Comparison of ENCODE assay signal across 10 cellular contexts in genomic region chr12:66189476-66189823, GRCh38. TPM values are rescaled to one million over a fixed set of nuclear protein-coding genes. Genes with fewer than 3 reads are reported as not detected.
DNase-seq lines count a peak whose midpoint lies in the region; ATAC-seq and TF ChIP-seq lines count a peak whose summit lies in the region.
"Had no signal": no experiment of that assay in that cellular context is flagged by ENCODE, and none has a peak within 500 bp of the region (broad histone marks: within the 10 kb centered on the region; RNA-seq: fewer than 3 reads in every experiment).

No MANE protein-coding gene starts in this region.

- no peak for ATAC-seq in body of pancreas

- H3K4me1 ChIP-seq in body of pancreas (peaks cover 5% of the 10 kb centered on the region), mucosa of rectum (ENCODE audit: control insufficient read depth in 2 of 2, insufficient read depth in 2 of 2, low read length in 2 of 2) (peaks cover 0 to 7% of the 10 kb centered on the region in 2 donors)
- H3K4me1 ChIP-seq: foreskin keratinocyte had no signal

- H3K27me3 ChIP-seq in H7 (ENCODE audit: control insufficient read depth, insufficient read depth, low read length): peaks cover 36% of the 10 kb centered on the region
- H3K27me3 ChIP-seq in body of pancreas: peaks cover 0 to 4% of the 10 kb centered on the region in 2 donors
- H3K27me3 ChIP-seq in mucosa of rectum (ENCODE audit: control insufficient read depth in 2 of 2, insufficient read depth in 2 of 2, low read length in 2 of 2): no peaks in the 10 kb centered on the region

- POLR2A ChIA-PET in AG04449 (lab: Yijun Ruan, JAX): no interaction called here

- intact Hi-C loops in body of pancreas (cut with DNase I): no loop called here

- peak overlapping the region in 3 of 4 donors; percentile 50 to 79 (median 69) for H3K27ac ChIP-seq in body of pancreas
- peak overlapping the region; percentile 65 to 79 for H3K27ac ChIP-seq in mucosa of rectum (ENCODE audit: low read depth in 2 of 2, low read length in 2 of 2)
- H3K27ac ChIP-seq: foreskin keratinocyte had no signal

- H3K36me3 ChIP-seq in H7 (replicated peaks; ENCODE audit: control insufficient read depth, insufficient read depth, low read length) (no peaks in the 10 kb centered on the region), body of pancreas (replicated peaks in 1 of 2; ENCODE audit: insufficient read depth in 1 of 2, low read depth in 2 of 2) (no peaks in the 10 kb centered on the region), mucosa of rectum (ENCODE audit: control insufficient read depth in 2 of 2, insufficient read depth in 2 of 2, low read length in 2 of 2) (no peaks in the 10 kb centered on the region)

- H3K9ac ChIP-seq in mucosa of rectum (ENCODE audit: low read depth in 1 of 2, low read length in 2 of 2): peak overlapping the region; percentile 55 to 66

- no peak for DNase-seq in AG04449 (ENCODE audit: low read depth, low spot score)
- no peak for DNase-seq in H7
- no peak for DNase-seq in body of pancreas
- DNase-seq in DMS 273 (lab: John Stamatoyannopoulos, UW; ENCODE audit: unreplicated experiment): no peak
- no peak for DNase-seq in A172 (ENCODE audit: low spot score)
- no peak for DNase-seq in GM19240 (ENCODE audit: insufficient read length, low spot score)
- DNase-seq in globus pallidus (ENCODE audit: low spot score): no peak
- DNase-seq: foreskin keratinocyte, NCI-H748 treated with DMSO at 0.1 percent for 48 hours had no signal

- TF ChIP-seq CTCF in AG04449 (IDR thresholded peaks at IDR 0.05; ENCODE audit: insufficient read depth, low read length, missing control alignments): no peak
- TF ChIP-seq CTCF in body of pancreas (IDR thresholded peaks at IDR 0.05): no peak

- CTCF ChIA-PET in AG04449 (lab: Yijun Ruan, JAX): interaction anchor here (1.2 kb wide), 1 partner anchor 10 kb away, joined by 3 read pairs; no protein-coding TSS in a partner anchor

- H3K9me3 ChIP-seq in body of pancreas (no peaks in the 10 kb centered on the region), mucosa of rectum (ENCODE audit: control insufficient read depth in 2 of 2, low read length in 2 of 2) (no peaks in the 10 kb centered on the region)

- 23 to 68% methylated on average over 7 to 21 of the region's 21 CpGs for WGBS in body of pancreas, 2 donors

- no peak for TF ChIP-seq POLR2A in body of pancreas (IDR thresholded peaks at IDR 0.05)

- H3K4me3 ChIP-seq in AG04449 (ENCODE audit: low read depth, low read length) (peak overlapping the region; percentile 55; the same call in 1 of the 2 replicates), H7 (ENCODE audit: insufficient read depth, low read depth, low read length) (peak overlapping the region; percentile 64), body of pancreas (no peak overlapping the region), mucosa of rectum (ENCODE audit: low read length in 2 of 2) (peak overlapping the region; percentile 52 to 67)

RNA-seq across cellular contexts. Expression of gene IRAK3, which starts 0.4 kb away (rescaled TPM):
- total RNA-seq in H7 (2014; rRNA removed; shearing (Covaris generic)): 0.28 and 0.41 TPM in 2 replicates
- 1 to 10 TPM; 6.2 to 6.3 TPM for total RNA-seq in body of pancreas
- not detected in 2 replicates for total RNA-seq in A172 (2014; rRNA removed; shearing (Covaris generic))

RNA-seq across cellular contexts. Expression of gene TMBIM4, which starts 19.7 kb away (rescaled TPM):
- 0.07 TPM in 1 of 2 replicates, not detected in the other for total RNA-seq in H7 (2014; rRNA removed; shearing (Covaris generic))
- 10 to 100 TPM; 59.7 to 62.3 TPM for total RNA-seq in body of pancreas
- total RNA-seq in A172 (2014; rRNA removed; shearing (Covaris generic)): 122 and 178 TPM in 2 replicates

RNA-seq across cellular contexts. Expression of gene LLPH, which starts 58.9 kb away (rescaled TPM):
- 4.4 and 8.5 TPM in 2 replicates for total RNA-seq in H7 (2014; rRNA removed; shearing (Covaris generic))
- 1 to 10 TPM; 1.3 to 2.9 TPM for total RNA-seq in body of pancreas
- total RNA-seq in A172 (2014; rRNA removed; shearing (Covaris generic)): 27.4 and 28.6 TPM in 2 replicates

Comparison
In these comparisons a context has a peak if more than half of its experiments do, and no peak if none do; other contexts are left out.
1. H3K4me3 ChIP-seq: peak in AG04449 (single experiment), H7 (single experiment) and mucosa of rectum (2 of 2); none in body of pancreas (0 of 2).
2. RNA of gene TMBIM4, which starts 19.7 kb away (total RNA-seq): 122 to 178 TPM in A172 and 59.7 to 62.3 TPM in body of pancreas; 0.07 TPM in H7; every median in the first group is over 10 times any median in the second.